Comparison of ENCODE assay signal across 23 cellular contexts in genomic region chr1:205236526-205236925, GRCh38. TPM values are rescaled to one million over a fixed set of nuclear protein-coding genes. Genes with fewer than 3 reads are reported as not detected.
A peak's percentile ranks its signal among the peaks of the same experiment; 100 is the strongest.
DNase-seq lines count a peak whose midpoint lies in the region; ATAC-seq and TF ChIP-seq lines count a peak whose summit lies in the region.
"Had no signal": no experiment of that assay in that cellular context is flagged by ENCODE, and none has a peak within 500 bp of the region (broad histone marks: within the 10 kb centered on the region; RNA-seq: fewer than 3 reads in every experiment).

No MANE protein-coding gene starts in this region.

- H3K4me1 ChIP-seq in stomach, result peaks cover 0 to 9% (median 4%) of the 10 kb centered on the region in 4 donors
- H3K4me1 ChIP-seq: Caco-2, HAP-1, Peyer's patch, prostate gland, SJSA1, suprapubic skin had no signal

- intact Hi-C loops in stomach (cut with DNase I; ENCODE audit: low total_unique reads), result no loop called here

- no peak overlapping the region for H3K27ac ChIP-seq in stomach
- H3K27ac ChIP-seq: cardiac muscle cell, Peyer's patch, prostate gland, SJSA1, suprapubic skin had no signal

- peaks cover 1% of the 10 kb centered on the region for H3K36me3 Mint-ChIP-seq in activated T-cell treated with anti-CD3 and anti-CD28 coated beads, Interleukin-2, amount 50 U/mL, for 24 hours (ENCODE audit: low read depth)
- no peaks in the 10 kb centered on the region for H3K36me3 Mint-ChIP-seq in activated T-cell treated with anti-CD3 and anti-CD28 coated beads, Interleukin-2, amount 50 U/mL, for 4 hours (ENCODE audit: insufficient read depth)
- no peaks in the 10 kb centered on the region for H3K36me3 Mint-ChIP-seq in activated T-helper 17 cell treated with anti-CD3 and anti-CD28 coated beads, Interleukin-2, amount 50 U/mL, for 72 hours (ENCODE audit: low read depth)
- H3K36me3 Mint-ChIP-seq: T-cell had no signal

- H3K9me3 ChIP-seq in stomach, result no peaks in the 10 kb centered on the region
- H3K9me3 ChIP-seq: Caco-2, HAP-1, Peyer's patch, prostate gland, SJSA1, suprapubic skin had no signal

- no peaks in the 10 kb centered on the region for H3K27me3 ChIP-seq in stomach
- H3K27me3 ChIP-seq: Peyer's patch, SJSA1, suprapubic skin had no signal

- H3K36me3 ChIP-seq in stomach, result peaks cover 0 to 4% (median 1%) of the 10 kb centered on the region in 4 donors
- H3K36me3 ChIP-seq: cardiac muscle cell, HAP-1, Peyer's patch, prostate gland, SJSA1 had no signal

- no peak overlapping the region for H3K4me3 ChIP-seq in stomach
- H3K4me3 ChIP-seq: cardiac muscle cell, GM12878, HAP-1, Peyer's patch, prostate gland, SJSA1, suprapubic skin had no signal

- TF ChIP-seq CTCF in stomach (IDR thresholded peaks at IDR 0.05), result no peak

- H3K27me3 Mint-ChIP-seq in activated T-cell treated with anti-CD3 and anti-CD28 coated beads, Interleukin-2, amount 50 U/mL, for 24 hours, result no peaks in the 10 kb centered on the region
- no peaks in the 10 kb centered on the region for H3K27me3 Mint-ChIP-seq in activated T-cell treated with anti-CD3 and anti-CD28 coated beads, Interleukin-2, amount 50 U/mL, for 4 hours (ENCODE audit: low read depth)
- peaks cover 16% of the 10 kb centered on the region for H3K27me3 Mint-ChIP-seq in activated T-helper 17 cell treated with anti-CD3 and anti-CD28 coated beads, Interleukin-2, amount 50 U/mL, for 72 hours

- no peak overlapping the region for H3K4me3 Mint-ChIP-seq in activated T-cell treated with anti-CD3 and anti-CD28 coated beads, Interleukin-2, amount 50 U/mL, for 24 hours
- no peak overlapping the region for H3K4me3 Mint-ChIP-seq in activated T-cell treated with anti-CD3 and anti-CD28 coated beads, Interleukin-2, amount 50 U/mL, for 4 hours
- H3K4me3 Mint-ChIP-seq in activated T-helper 17 cell treated with anti-CD3 and anti-CD28 coated beads, Interleukin-2, amount 50 U/mL, for 72 hours, result peak overlapping the region; percentile 1
- H3K4me3 Mint-ChIP-seq: T-cell had no signal

- no peak for ATAC-seq in activated T-cell treated with anti-CD3 and anti-CD28 coated beads, Interleukin-2, amount 50 U/mL, for 4 hours
- no peak for ATAC-seq in activated T-helper 17 cell treated with anti-CD3 and anti-CD28 coated beads, Interleukin-2, amount 50 U/mL, for 72 hours (replicated peaks)
- no peak for ATAC-seq in GM19395 (IDR thresholded peaks at IDR 0.05; ENCODE audit: unreplicated experiment)
- ATAC-seq: GM12878, T-cell had no signal

- peaks cover 67% of the 10 kb centered on the region for H3K4me1 Mint-ChIP-seq in activated T-cell treated with anti-CD3 and anti-CD28 coated beads, Interleukin-2, amount 50 U/mL, for 24 hours (ENCODE audit: low read depth)
- peaks cover 22% of the 10 kb centered on the region for H3K4me1 Mint-ChIP-seq in activated T-cell treated with anti-CD3 and anti-CD28 coated beads, Interleukin-2, amount 50 U/mL, for 4 hours (ENCODE audit: low read depth)
- peaks cover 29% of the 10 kb centered on the region for H3K4me1 Mint-ChIP-seq in activated T-helper 17 cell treated with anti-CD3 and anti-CD28 coated beads, Interleukin-2, amount 50 U/mL, for 72 hours

- DNase-seq in activated T-cell treated with anti-CD3 and anti-CD28 coated beads, Interleukin-2, amount 50 U/mL, for 24 hours, result no peak
- DNase-seq in activated T-cell treated with anti-CD3 and anti-CD28 coated beads, Interleukin-2, amount 50 U/mL, for 4 hours, result no peak
- DNase-seq in foreskin melanocyte (peak; percentile 50), stomach (peak; percentile 1), AG20443 (ENCODE audit: low spot score) (no peak), DMS53 treated with DMSO at 0.1 percent for 48 hours (lab: John Stamatoyannopoulos, UW; ENCODE audit: unreplicated experiment) (no peak)
- DNase-seq: aorta; C1 segment of cervical spinal cord; Caco-2; Karpas-422; NCI-H146; NCI-H510A; Peyer's patch; stimulated activated CD8-positive, alpha-beta memory T cell treated with anti-CD3 and anti-CD28 coated beads, Interleukin-4, amount 100 ng/mL, for 48 hours; T-cell had no signal

- no peaks in the 10 kb centered on the region for H3K9me3 Mint-ChIP-seq in activated T-cell treated with anti-CD3 and anti-CD28 coated beads, Interleukin-2, amount 50 U/mL, for 24 hours
- H3K9me3 Mint-ChIP-seq in activated T-cell treated with anti-CD3 and anti-CD28 coated beads, Interleukin-2, amount 50 U/mL, for 4 hours, result no peaks in the 10 kb centered on the region
- no peaks in the 10 kb centered on the region for H3K9me3 Mint-ChIP-seq in activated T-helper 17 cell treated with anti-CD3 and anti-CD28 coated beads, Interleukin-2, amount 50 U/mL, for 72 hours
- H3K9me3 Mint-ChIP-seq: T-cell had no signal

- TF ChIP-seq EP300 in stomach (IDR thresholded peaks at IDR 0.05), result no peak

- WGBS in stomach, 5 donors, result 88 to 94% (median 93%) methylated on average over 8 of the region's 8 CpGs

- no peak for TF ChIP-seq POLR2A in stomach (IDR thresholded peaks at IDR 0.05)

- peak overlapping the region; percentile 60 for H3K27ac Mint-ChIP-seq in activated T-cell treated with anti-CD3 and anti-CD28 coated beads, Interleukin-2, amount 50 U/mL, for 24 hours
- H3K27ac Mint-ChIP-seq in activated T-helper 17 cell treated with anti-CD3 and anti-CD28 coated beads, Interleukin-2, amount 50 U/mL, for 72 hours, result peak overlapping the region; percentile 85
- H3K27ac Mint-ChIP-seq: T-cell had no signal

RNA-seq across cellular contexts. Expression of gene TMCC2, which starts 8.8 kb away (rescaled TPM):
- total RNA-seq in activated T-cell treated with anti-CD3 and anti-CD28 coated beads, Interleukin-2, amount 50 U/mL, for 4 hours, result 10 to 100 TPM in 2 of 3 donors, 1 to 10 TPM in 1; 7.8 to 13.6 (median 11.5) TPM
- 1 to 10 TPM; 2.6 to 3.5 TPM for total RNA-seq in activated T-helper 17 cell treated with anti-CD3 and anti-CD28 coated beads, Interleukin-2, amount 50 U/mL, for 72 hours
- 1 to 10 TPM in 2 of 5 donors, under 1 TPM in 1, not detected in 2; 0.45 to 3.1 (median 1.4) TPM for total RNA-seq in stomach
- polyA plus RNA-seq in stomach, result 1 to 10 TPM in 2 of 3 donors, under 1 TPM in 1; 0.78 to 1.8 (median 1.5) TPM

RNA-seq across cellular contexts. Expression of gene DSTYK, which starts 25.0 kb away (rescaled TPM):
- total RNA-seq in activated T-cell treated with anti-CD3 and anti-CD28 coated beads, Interleukin-2, amount 50 U/mL, for 4 hours, result 10 to 100 TPM; 13.8 to 15.9 (median 15.0) TPM
- total RNA-seq in activated T-helper 17 cell treated with anti-CD3 and anti-CD28 coated beads, Interleukin-2, amount 50 U/mL, for 72 hours, result 1 to 10 TPM; 9.8 to 10.0 TPM
- total RNA-seq in stomach, result 10 to 100 TPM in 1 of 5 donors, 1 to 10 TPM in 4; 2.9 to 15.2 (median 5.8) TPM
- 1 to 10 TPM; 2.4 to 3.3 (median 2.4) TPM for polyA plus RNA-seq in stomach

Comparison
In these comparisons a context has a peak if more than half of its experiments do, and no peak if none do; other contexts are left out.
1. DNase-seq: peak in foreskin melanocyte (single experiment) and stomach (single experiment); none in activated T-cell treated with anti-CD3 and anti-CD28 coated beads, Interleukin-2, amount 50 U/mL, for 24 hours (single experiment), activated T-cell treated with anti-CD3 and anti-CD28 coated beads, Interleukin-2, amount 50 U/mL, for 4 hours (single experiment), AG20443 (single experiment) and DMS53 treated with DMSO at 0.1 percent for 48 hours (single experiment).